ENCODE assay signal across 8 cellular contexts in genomic region chr10:73887038-73888015, GRCh38. TPM values are rescaled to one million over a fixed set of nuclear protein-coding genes. Genes with fewer than 3 reads are reported as not detected.
DNase-seq lines count a peak whose midpoint lies in the region; ATAC-seq and TF ChIP-seq lines count a peak whose summit lies in the region.

No MANE protein-coding gene starts in this region.

- H4K91ac ChIP-seq in trophoblast cell (ENCODE audit: low read depth, low read length): peak overlapping the region; percentile 52

- WGBS in trophoblast cell (ENCODE audit: extremely low coverage, insufficient coverage, insufficient read length): no CpG with 5 or more reads among the region's 15 CpGs

- H3K4ac ChIP-seq in trophoblast cell (ENCODE audit: low read depth, low read length): peak overlapping the region; percentile 31

- H3K27ac ChIP-seq in GM23338 (ENCODE audit: low read depth) (no peak overlapping the region), SJCRH30 (peak overlapping the region; percentile 88), trophoblast cell (ENCODE audit: low read depth, low read length) (peak overlapping the region; percentile 82)
- H3K27ac ChIP-seq in CD8-positive, alpha-beta T cell (ENCODE audit: low read depth, low read length): no peak overlapping the region

- peak overlapping the region; percentile 69 for H4K8ac ChIP-seq in trophoblast cell (ENCODE audit: low read depth, low read length)

- no peaks in the 10 kb centered on the region for H3K9me2 ChIP-seq in GM23338 (ENCODE audit: insufficient read depth)

- peak overlapping the region; percentile 75 for H2BK120ac ChIP-seq in trophoblast cell (ENCODE audit: insufficient read depth, low read length, poor library complexity)

- peak overlapping the region; percentile 64 for H2AK5ac ChIP-seq in trophoblast cell (ENCODE audit: low read length)

- DNase-seq in GM23338 (ENCODE audit: low spot score) (no peak), SJCRH30 (peak; percentile 91 to 95), fibroblast of pulmonary artery (ENCODE audit: low read depth) (peak; percentile 91), trophoblast cell (peak in 1 of 2 donors; percentile 46), GF-D8 (lab: John Stamatoyannopoulos, UW) (no peak), mesenteric fat pad (ENCODE audit: low spot score) (no peak)
- no peak for DNase-seq in CD8-positive, alpha-beta T cell
- DNase-seq in naive thymus-derived CD8-positive, alpha-beta T cell: no peak

- H4K12ac ChIP-seq in trophoblast cell (ENCODE audit: low read depth, low read length): peak overlapping the region; percentile 48

- H2BK12ac ChIP-seq in trophoblast cell (ENCODE audit: low read length): peak overlapping the region; percentile 37

- H3K23ac ChIP-seq in trophoblast cell (ENCODE audit: low read length): no peak overlapping the region

- POLR2A ChIA-PET in CD8-positive, alpha-beta T cell (lab: Charles Lee): interaction anchor here (1.2 kb wide), 1 partner anchor 70 kb away, joined by 4 read pairs; no protein-coding TSS in a partner anchor
- POLR2A ChIA-PET in naive thymus-derived CD8-positive, alpha-beta T cell (lab: Charles Lee): interaction anchor here (0.9 to 1.4 kb wide), 2 partner anchors 34 to 53 kb away, joined by 3 to 5 read pairs; no protein-coding TSS in a partner anchor

- no peaks in the 10 kb centered on the region for H3K79me2 ChIP-seq in GM23338 (replicated peaks; ENCODE audit: insufficient read depth)
- H3K79me2 ChIP-seq in trophoblast cell (ENCODE audit: control insufficient read depth, insufficient read depth, low read length, poor library complexity): peaks cover 2% of the 10 kb centered on the region

- no peaks in the 10 kb centered on the region for H3F3A ChIP-seq in GM23338 (replicated peaks; ENCODE audit: low read depth)

- H2BK5ac ChIP-seq in trophoblast cell (ENCODE audit: low read depth, low read length, poor library complexity): peak overlapping the region; percentile 64

- H3K14ac ChIP-seq in trophoblast cell (ENCODE audit: low read length): peak overlapping the region; percentile 18

- TF ChIP-seq CTCF in GM23338 (conservative IDR thresholded peaks at IDR 0.05; ENCODE audit: low read depth in 2 of 2) (no peak), fibroblast of pulmonary artery (IDR thresholded peaks at IDR 0.05; ENCODE audit: low read length, missing control alignments) (no peak)
- no peak for TF ChIP-seq CTCF in CD8-positive, alpha-beta T cell (IDR thresholded peaks at IDR 0.05)

- peak overlapping the region; percentile 27 for H3K18ac ChIP-seq in trophoblast cell (ENCODE audit: low read length)

- peaks cover 2% of the 10 kb centered on the region for H3K27me3 Mint-ChIP-seq in GM23338 (ENCODE audit: insufficient read depth, low read depth, poor library complexity)
- H3K27me3 Mint-ChIP-seq in CD8-positive, alpha-beta T cell (ENCODE audit: low read depth): no peaks in the 10 kb centered on the region
- H3K27me3 Mint-ChIP-seq in naive thymus-derived CD8-positive, alpha-beta T cell: peaks cover 0 to 6% (median 0%) of the 10 kb centered on the region in 5 donors

- peaks cover 20% of the 10 kb centered on the region for H3K79me1 ChIP-seq in trophoblast cell (ENCODE audit: low read length)

- no peaks in the 10 kb centered on the region for H3K27me3 ChIP-seq in GM23338 (ENCODE audit: insufficient read depth)
- no peaks in the 10 kb centered on the region for H3K27me3 ChIP-seq in SJCRH30
- no peaks in the 10 kb centered on the region for H3K27me3 ChIP-seq in trophoblast cell (ENCODE audit: insufficient read depth, low read length)
- no peaks in the 10 kb centered on the region for H3K27me3 ChIP-seq in CD8-positive, alpha-beta T cell (ENCODE audit: insufficient read depth, low read length)

- H2AFZ ChIP-seq in GM23338: peak overlapping the region; percentile 92
- H2AFZ ChIP-seq in trophoblast cell (ENCODE audit: insufficient read depth, low read length, poor library complexity): peak overlapping the region; percentile 63

- CTCF ChIA-PET in CD8-positive, alpha-beta T cell (lab: Charles Lee): interaction anchor here (0.5 to 21.6 kb wide), 33 partner anchors 8 to 1244 kb away, joined by 3 to 618 read pairs (median 5); partner anchors contain the start of gene CAMK2G

- H3K4me3 Mint-ChIP-seq in GM23338: no peak overlapping the region; the same call in 2 of the 3 replicates
- H3K4me3 Mint-ChIP-seq in CD8-positive, alpha-beta T cell: no peak overlapping the region
- no peak overlapping the region for H3K4me3 Mint-ChIP-seq in naive thymus-derived CD8-positive, alpha-beta T cell

- no peak overlapping the region for H3K4me2 ChIP-seq in GM23338
- peak overlapping the region; percentile 14 for H3K4me2 ChIP-seq in trophoblast cell (ENCODE audit: low read length)

- H4K20me1 ChIP-seq in GM23338 (replicated peaks; ENCODE audit: insufficient read depth): no peaks in the 10 kb centered on the region

- intact Hi-C loops in CD8-positive, alpha-beta T cell (cut with DNase I, micrococcal nuclease): loop anchor here (2.0 to 10.0 kb wide), 4 partner anchors 70 to 1347 kb away; partner anchors contain the start of gene COMTD1 (in 1 of the 2)

- peaks cover 12% of the 10 kb centered on the region for H3K4me1 Mint-ChIP-seq in GM23338
- H3K4me1 Mint-ChIP-seq in CD8-positive, alpha-beta T cell (ENCODE audit: low read depth): no peaks in the 10 kb centered on the region
- H3K4me1 Mint-ChIP-seq in naive thymus-derived CD8-positive, alpha-beta T cell: peaks cover 0 to 12% (median 5%) of the 10 kb centered on the region in 4 donors

- no peaks in the 10 kb centered on the region for H3K9me3 Mint-ChIP-seq in GM23338
- H3K9me3 Mint-ChIP-seq in CD8-positive, alpha-beta T cell: no peaks in the 10 kb centered on the region
- no peaks in the 10 kb centered on the region for H3K9me3 Mint-ChIP-seq in naive thymus-derived CD8-positive, alpha-beta T cell

- no peaks in the 10 kb centered on the region for H3K36me3 Mint-ChIP-seq in GM23338 (ENCODE audit: low read depth)
- H3K36me3 Mint-ChIP-seq in CD8-positive, alpha-beta T cell: no peaks in the 10 kb centered on the region
- no peaks in the 10 kb centered on the region for H3K36me3 Mint-ChIP-seq in naive thymus-derived CD8-positive, alpha-beta T cell

- H3K36me3 ChIP-seq in GM23338 (ENCODE audit: insufficient read depth) (no peaks in the 10 kb centered on the region), SJCRH30 (no peaks in the 10 kb centered on the region), trophoblast cell (ENCODE audit: control insufficient read depth in 1 of 2, insufficient read depth in 2 of 2, low read length in 2 of 2) (no peaks in the 10 kb centered on the region)
- H3K36me3 ChIP-seq in CD8-positive, alpha-beta T cell (ENCODE audit: insufficient read depth, low read length): no peaks in the 10 kb centered on the region

- H3K4me3 ChIP-seq in GM23338 (no peak overlapping the region), SJCRH30 (peak overlapping the region; percentile 25), fibroblast of pulmonary artery (replicated peaks; ENCODE audit: low read depth, low read length) (peak overlapping the region; percentile 5), trophoblast cell (ENCODE audit: low read depth, low read length) (no peak overlapping the region)
- no peak overlapping the region for H3K4me3 ChIP-seq in CD8-positive, alpha-beta T cell (ENCODE audit: low read depth, low read length)

- H3K27ac Mint-ChIP-seq in GM23338: no peak overlapping the region
- no peak overlapping the region for H3K27ac Mint-ChIP-seq in CD8-positive, alpha-beta T cell
- H3K27ac Mint-ChIP-seq in naive thymus-derived CD8-positive, alpha-beta T cell: no peak overlapping the region

- H3K9me3 ChIP-seq in SJCRH30 (replicated peaks) (no peaks in the 10 kb centered on the region), trophoblast cell (ENCODE audit: insufficient read depth, low read depth, low read length) (no peaks in the 10 kb centered on the region)
- H3K9me3 ChIP-seq in CD8-positive, alpha-beta T cell (ENCODE audit: low read length): no peaks in the 10 kb centered on the region

- H3K4me1 ChIP-seq in GM23338 (ENCODE audit: insufficient read depth) (peaks cover 11% of the 10 kb centered on the region; the same call in 1 of the 2 replicates), SJCRH30 (peaks cover 35% of the 10 kb centered on the region), trophoblast cell (ENCODE audit: control insufficient read depth in 1 of 2, insufficient read depth in 2 of 2, low read length in 2 of 2) (peaks cover 24 to 25% of the 10 kb centered on the region in 2 experiments)
- no peaks in the 10 kb centered on the region for H3K4me1 ChIP-seq in CD8-positive, alpha-beta T cell (ENCODE audit: insufficient read depth, low read length)

- H3K9ac ChIP-seq in trophoblast cell (ENCODE audit: low read length): no peak overlapping the region

- peak; percentile 20 for ATAC-seq in GM23338
- no peak for ATAC-seq in CD8-positive, alpha-beta T cell
- ATAC-seq in naive thymus-derived CD8-positive, alpha-beta T cell: no peak

TF ChIP-seq in GM23338, 12 proteins besides CTCF, POLR2A, EP300 and RAD21 (continues in another document):
- TF ChIP-seq STAT1 (IDR thresholded peaks at IDR 0.05; ENCODE audit: unreplicated experiment): no peak
- TF ChIP-seq EZH2phosphoT487 (IDR thresholded peaks at IDR 0.05; ENCODE audit: unreplicated experiment): no peak
- TF ChIP-seq CREB1 (CRISPR knock-in tag; IDR thresholded peaks at IDR 0.05; ENCODE audit: low read depth): no peak

RNA-seq across cellular contexts. Expression of gene CAMK2G, which starts 13.0 kb away (rescaled TPM):
- total RNA-seq in GM23338 (2014; rRNA removed; shearing (Covaris generic)): 32.8 and 34.1 TPM in 2 replicates
- polyA plus RNA-seq in GM23338 (2016; fragmentation: Nextera tagmentation; extraction: Ambion mirVana): 30.1 and 30.6 TPM in 2 replicates
- 25.2 and 30.2 TPM in 2 replicates for total RNA-seq in SJCRH30 (2014; rRNA removed; shearing (Covaris generic))
- 21.4 and 23.0 TPM in 2 replicates for polyA plus RNA-seq in trophoblast cell (2013)
- total RNA-seq in CD8-positive, alpha-beta T cell: 10 to 100 TPM; 28.4 to 28.9 TPM
- total RNA-seq in naive thymus-derived CD8-positive, alpha-beta T cell: 10 to 100 TPM; 60.4 to 61.7 TPM
- 1 to 10 TPM; 4.6 to 6.7 (median 5.1) TPM for polyA plus RNA-seq in naive thymus-derived CD8-positive, alpha-beta T cell
- total RNA-seq in mesenteric fat pad: 24.2 TPM

RNA-seq across cellular contexts. Expression of gene PLAU, which starts 23.6 kb away (rescaled TPM):
- 13.3 and 14.5 TPM in 2 replicates for total RNA-seq in GM23338 (2014; rRNA removed; shearing (Covaris generic))
- 17.5 and 18.0 TPM in 2 replicates for polyA plus RNA-seq in GM23338 (2016; fragmentation: Nextera tagmentation; extraction: Ambion mirVana)
- 58.5 and 64.8 TPM in 2 replicates for total RNA-seq in SJCRH30 (2014; rRNA removed; shearing (Covaris generic))
- polyA plus RNA-seq in trophoblast cell (2013): 5.6 and 6.2 TPM in 2 replicates
- total RNA-seq in CD8-positive, alpha-beta T cell: under 1 TPM in 1 of 2 experiments, not detected in 1; 0.11 TPM
- under 1 TPM; 0.26 to 0.30 TPM for total RNA-seq in naive thymus-derived CD8-positive, alpha-beta T cell
- polyA plus RNA-seq in naive thymus-derived CD8-positive, alpha-beta T cell: not detected
- 64.7 TPM for total RNA-seq in mesenteric fat pad

Comparison
In these comparisons a context has a peak if more than half of its experiments do, and no peak if none do; other contexts are left out.
1. DNase-seq: peak in SJCRH30 (2 of 2) and fibroblast of pulmonary artery (single experiment); none in GM23338 (single experiment), GF-D8 (single experiment), CD8-positive, alpha-beta T cell (0 of 7), naive thymus-derived CD8-positive, alpha-beta T cell (0 of 10) and mesenteric fat pad (single experiment).
2. H3K27ac ChIP-seq: peak in SJCRH30 (single experiment) and trophoblast cell (single experiment); none in GM23338 (single experiment) and CD8-positive, alpha-beta T cell (single experiment).
3. H3K4me3 ChIP-seq: peak in SJCRH30 (single experiment) and fibroblast of pulmonary artery (single experiment); none in GM23338 (single experiment), trophoblast cell (single experiment) and CD8-positive, alpha-beta T cell (single experiment).
4. RNA of gene PLAU, which starts 23.6 kb away (total RNA-seq): 58.5 to 64.8 TPM in SJCRH30, 64.7 TPM in mesenteric fat pad (single experiment) and 13.3 to 14.5 TPM in GM23338; 0.26 to 0.30 TPM in naive thymus-derived CD8-positive, alpha-beta T cell and 0.11 TPM in CD8-positive, alpha-beta T cell; every median in the first group is over 10 times any median in the second.